ENCODE assay signal across 13 cellular contexts in genomic region chr2:211055438-211055837, GRCh38.
DNase-seq lines count a peak whose midpoint lies in the region; ATAC-seq and TF ChIP-seq lines count a peak whose summit lies in the region.
"Had no signal": no experiment of that assay in that cellular context is flagged by ENCODE, and none has a peak within 500 bp of the region (broad histone marks: within the 10 kb centered on the region; RNA-seq: fewer than 3 reads in every experiment).

No MANE protein-coding gene starts in this region.

- H3K36me3 ChIP-seq in OCI-LY7 (ENCODE audit: insufficient read depth, low read length), result no peaks in the 10 kb centered on the region
- H3K36me3 ChIP-seq: BLaER1 had no signal

- H3K79me2 ChIP-seq in OCI-LY7 (ENCODE audit: insufficient read depth, low read depth, low read length), result no peaks in the 10 kb centered on the region

- DNase-seq in A172 (ENCODE audit: low spot score), result peak; percentile 11
- peak; percentile 53 for DNase-seq in H4 (ENCODE audit: low spot score)
- no peak for DNase-seq in OCI-LY7 (ENCODE audit: low spot score)
- DNase-seq in fibroblast of pulmonary artery (ENCODE audit: low read depth), result peak; percentile 10
- no peak for DNase-seq in AG08395 (ENCODE audit: low spot score)
- DNase-seq in medulla oblongata (ENCODE audit: extremely low spot score), result no peak
- DNase-seq: activated CD4-positive, alpha-beta memory T cell treated with anti-CD3 and anti-CD28 coated beads for 36 hours; SW 1271 had no signal

- no peaks in the 10 kb centered on the region for H3K9me2 ChIP-seq in OCI-LY7 (ENCODE audit: insufficient read depth, low read length)

- POLR2A ChIA-PET in OCI-LY7 (lab: Charles Lee), result interaction anchor here (0.5 kb wide), 1 partner anchor 108 kb away, joined by 3 read pairs; no protein-coding TSS in a partner anchor

- no peaks in the 10 kb centered on the region for H4K20me1 ChIP-seq in OCI-LY7 (ENCODE audit: insufficient read depth, low read length)
- H4K20me1 ChIP-seq: BLaER1 had no signal

- TF ChIP-seq CTCF in OCI-LY7 (conservative IDR thresholded peaks at IDR 0.05; ENCODE audit: low read length), result peak; percentile 36; the same call in 1 of the 2 replicates
- TF ChIP-seq CTCF in fibroblast of pulmonary artery (IDR thresholded peaks at IDR 0.05; ENCODE audit: low read length, missing control alignments), result peak; percentile 25

- H3K4me3 ChIP-seq in OCI-LY7 (ENCODE audit: low read depth, low read length, poor library complexity, severe bottlenecking) (no peak overlapping the region), fibroblast of pulmonary artery (replicated peaks; ENCODE audit: low read depth, low read length) (no peak overlapping the region)
- H3K4me3 ChIP-seq: BLaER1 had no signal

- ATAC-seq in GM19395 (IDR thresholded peaks at IDR 0.05; ENCODE audit: unreplicated experiment) (no peak), GM19035 (IDR thresholded peaks at IDR 0.05; ENCODE audit: unreplicated experiment) (no peak)
- ATAC-seq: activated naive CD4-positive, alpha-beta T cell treated with anti-CD3 and anti-CD28 coated beads, Interleukin-2, amount 50 U/mL, for 72 hours; stimulated activated effector memory CD8-positive, alpha-beta T cell treated with anti-CD3 and anti-CD28 coated beads, Interleukin-12 subunit alpha, Interleukin-12 subunit beta, amount 100 ng/mL, for 72 hours had no signal

- no peaks in the 10 kb centered on the region for H3K4me1 ChIP-seq in OCI-LY7 (ENCODE audit: insufficient read depth, low read length, poor library complexity, severe bottlenecking)
- H3K4me1 ChIP-seq: BLaER1 had no signal

- H3K9me3 ChIP-seq in OCI-LY7 (ENCODE audit: low read length), result no peaks in the 10 kb centered on the region
- H3K9me3 ChIP-seq: BLaER1 had no signal

- no peak overlapping the region for H3K4me2 ChIP-seq in OCI-LY7 (ENCODE audit: low read length)
- H3K4me2 ChIP-seq: BLaER1 had no signal

- intact Hi-C loops in OCI-LY7 (cut with micrococcal nuclease; ENCODE audit: unreplicated experiment), result no loop called here

- no TSS peak for BruUV-seq in OCI-LY7 (replicated peaks; lab: Mats Ljungman, UMichigan)

- no peak overlapping the region for H3K27ac ChIP-seq in OCI-LY7 (ENCODE audit: low read depth, low read length, poor library complexity, severe bottlenecking)
- H3K27ac ChIP-seq: BLaER1 had no signal

- no peak overlapping the region for H2AFZ ChIP-seq in OCI-LY7 (ENCODE audit: low read length)

- CTCF ChIA-PET in OCI-LY7 (lab: Charles Lee; ENCODE audit: unreplicated experiment), result no interaction called here

Comparison
In these comparisons a context has a peak if more than half of its experiments do, and no peak if none do; other contexts are left out.
1. DNase-seq: peak in A172 (single experiment), H4 (single experiment) and fibroblast of pulmonary artery (single experiment); none in OCI-LY7 (single experiment), AG08395 (single experiment) and medulla oblongata (single experiment).